35 cellular contexts compared by ENCODE assay signal in genomic region chr6:64602993-64603392, GRCh38.
"Had no signal": no experiment of that assay in that cellular context is flagged by ENCODE, and none has a peak within 500 bp of the region (broad histone marks: within the 10 kb centered on the region; RNA-seq: fewer than 3 reads in every experiment).

No MANE protein-coding gene starts in this region.

- H3K4me3 Mint-ChIP-seq: activated B cell treated with CpG ODN at 0.5 μM for 24 hours; activated CD4-positive, alpha-beta memory T cell treated with anti-CD3 and anti-CD28 coated beads for 36 hours; activated CD4-positive, alpha-beta T cell treated with anti-CD3 and anti-CD28 coated beads, Interleukin-2, amount 10 ng/mL, durations not matched to agents 7 days and 5 days; activated CD8-positive, alpha-beta T cell treated with anti-CD3 and anti-CD28 coated beads for 36 hours; activated naive CD4-positive, alpha-beta T cell treated with anti-CD3 and anti-CD28 coated beads for 36 hours; activated naive CD8-positive, alpha-beta T cell treated with anti-CD3 and anti-CD28 coated beads for 36 hours; activated T-cell treated with anti-CD3 and anti-CD28 coated beads, Interleukin-2, amount 50 U/mL, for 4 hours; activated T-cell treated with anti-CD3 and anti-CD28 coated beads, Interleukin-2, amount 50 U/mL, for 72 hours; activated T-helper 1 cell treated with anti-CD3 and anti-CD28 coated beads, Interleukin-12 subunit alpha, Interleukin-12 subunit beta, Interleukin-2, Interleukin-4 antibody, amounts not matched to agents 30 ng/mL and 10 ng/mL and 1 ng/mL, durations not matched to agents 14 hours and 24 hours and 36 hours; activated T-helper 17 cell treated with anti-CD3 and anti-CD28 coated beads, Interleukin-2, amount 50 U/mL, for 72 hours; T-helper 1 cell treated with Interleukin-12 subunit alpha and Interleukin-12 subunit beta and Interleukin-4 antibody, amounts not matched to agents 30 μg/mL and 1 μg/mL, for 36 hours; T-helper 2 cell treated with Interferon-gamma antibody and Interleukin-4, amounts not matched to agents 5 μg/mL and 100 μg/mL, for 36 hours had no signal

- FAIRE-seq: astrocyte, colon, TTC549 had no signal

- H3K4me3 ChIP-seq: adrenal gland, body of pancreas, breast epithelium had no signal

- H3K36me3 ChIP-seq: adrenal gland, brain microvascular endothelial cell, breast epithelium had no signal

- DNase-seq: activated B cell treated with CpG ODN at 0.5 μM for 24 hours; activated CD4-positive, alpha-beta memory T cell treated with anti-CD3 and anti-CD28 coated beads for 36 hours; activated CD4-positive, alpha-beta T cell treated with anti-CD3 and anti-CD28 coated beads for 48 hours; activated CD4-positive, alpha-beta T cell treated with anti-CD3 and anti-CD28 coated beads, Interleukin-2, amount 10 ng/mL, durations not matched to agents 7 days and 5 days; activated CD4-positive, CD25-positive, alpha-beta regulatory T cell treated with anti-CD3 and anti-CD28 coated beads, Interleukin-2, amount 50 U/mL, for 72 hours; activated CD8-positive, alpha-beta memory T cell treated with anti-CD3 and anti-CD28 coated beads, Interleukin-2, amount 50 U/mL, for 4 hours; activated CD8-positive, alpha-beta T cell treated with anti-CD3 and anti-CD28 coated beads for 36 hours; activated effector memory CD4-positive, alpha-beta T cell treated with anti-CD3 and anti-CD28 coated beads, Interleukin-2, amount 50 U/mL, for 16 hours; activated gamma-delta T cell treated with Interleukin-2 at 50 U/mL for 16 hours; activated naive CD4-positive, alpha-beta T cell; activated naive CD4-positive, alpha-beta T cell treated with anti-CD3 and anti-CD28 coated beads for 36 hours; activated naive CD4-positive, alpha-beta T cell treated with anti-CD3 and anti-CD28 coated beads, Interleukin-2, amount 50 U/mL, for 16 hours; activated naive CD8-positive, alpha-beta T cell treated with anti-CD3 and anti-CD28 coated beads for 36 hours; activated T-cell treated with anti-CD3 and anti-CD28 coated beads for 4 hours; activated T-cell treated with anti-CD3 and anti-CD28 coated beads, Interleukin-2, amount 50 U/mL, for 1 hour; activated T-cell treated with anti-CD3 and anti-CD28 coated beads, Interleukin-2, amount 50 U/mL, for 4 hours; activated T-cell treated with anti-CD3 and anti-CD28 coated beads, Interleukin-2, amount 50 U/mL, for 72 hours; adrenal gland; amniotic stem cell; aorta; body of pancreas; brain microvascular endothelial cell; central memory CD4-positive, alpha-beta T cell; T-helper 2 cell; T-helper 9 cell had no signal

- H3K4me1 Mint-ChIP-seq: activated B cell treated with CpG ODN at 0.5 μM for 24 hours; activated CD4-positive, alpha-beta T cell treated with anti-CD3 and anti-CD28 coated beads, Interleukin-2, amount 10 ng/mL, durations not matched to agents 7 days and 5 days; activated naive CD8-positive, alpha-beta T cell treated with anti-CD3 and anti-CD28 coated beads for 36 hours; activated T-helper 17 cell treated with anti-CD3 and anti-CD28 coated beads, Interleukin-2, amount 50 U/mL, for 72 hours had no signal

- H3K27me3 Mint-ChIP-seq: activated B cell treated with CpG ODN at 0.5 μM for 24 hours; activated CD4-positive, alpha-beta memory T cell treated with anti-CD3 and anti-CD28 coated beads for 36 hours; activated CD4-positive, alpha-beta T cell treated with anti-CD3 and anti-CD28 coated beads, Interleukin-2, amount 10 ng/mL, durations not matched to agents 7 days and 5 days; activated CD8-positive, alpha-beta T cell treated with anti-CD3 and anti-CD28 coated beads for 36 hours; activated naive CD8-positive, alpha-beta T cell treated with anti-CD3 and anti-CD28 coated beads for 36 hours; activated T-helper 17 cell treated with anti-CD3 and anti-CD28 coated beads, Interleukin-2, amount 50 U/mL, for 72 hours had no signal

- H3K9me3 ChIP-seq: adrenal gland, body of pancreas, breast epithelium had no signal

- H3K27ac ChIP-seq: adrenal gland, body of pancreas, brain microvascular endothelial cell, breast epithelium, VCaP had no signal

- H3K36me3 Mint-ChIP-seq: activated CD4-positive, alpha-beta memory T cell treated with anti-CD3 and anti-CD28 coated beads for 36 hours; activated naive CD8-positive, alpha-beta T cell treated with anti-CD3 and anti-CD28 coated beads for 36 hours had no signal

- H3K4me1 ChIP-seq: adrenal gland, body of pancreas, breast epithelium had no signal

- H3K27me3 ChIP-seq: adrenal gland, body of pancreas, brain microvascular endothelial cell, breast epithelium had no signal

- H3K27ac Mint-ChIP-seq: activated B cell treated with CpG ODN at 0.5 μM for 24 hours; activated CD4-positive, alpha-beta memory T cell treated with anti-CD3 and anti-CD28 coated beads for 36 hours; activated CD4-positive, alpha-beta T cell treated with anti-CD3 and anti-CD28 coated beads, Interleukin-2, amount 10 ng/mL, durations not matched to agents 7 days and 5 days; activated CD8-positive, alpha-beta T cell treated with anti-CD3 and anti-CD28 coated beads for 36 hours; activated naive CD4-positive, alpha-beta T cell treated with anti-CD3 and anti-CD28 coated beads for 36 hours; activated naive CD4-positive, alpha-beta T cell treated with anti-CD3 and anti-CD28 coated beads, Interleukin-2, amount 50 U/mL, for 72 hours; activated naive CD8-positive, alpha-beta T cell treated with anti-CD3 and anti-CD28 coated beads for 36 hours; activated T-cell treated with anti-CD3 and anti-CD28 coated beads, Interleukin-2, amount 50 U/mL, for 72 hours; activated T-helper 1 cell treated with anti-CD3 and anti-CD28 coated beads, Interleukin-12 subunit alpha, Interleukin-12 subunit beta, Interleukin-2, Interleukin-4 antibody, amounts not matched to agents 30 ng/mL and 10 ng/mL and 1 ng/mL, durations not matched to agents 14 hours and 24 hours and 36 hours; activated T-helper 17 cell treated with anti-CD3 and anti-CD28 coated beads, Interleukin-2, amount 50 U/mL, for 72 hours; T-helper 1 cell treated with Interleukin-12 subunit alpha and Interleukin-12 subunit beta and Interleukin-4 antibody, amounts not matched to agents 30 μg/mL and 1 μg/mL, for 36 hours; T-helper 2 cell treated with Interferon-gamma antibody and Interleukin-4, amounts not matched to agents 5 μg/mL and 100 μg/mL, for 36 hours had no signal

- ATAC-seq: activated CD8-positive, alpha-beta T cell treated with anti-CD3 and anti-CD28 coated beads for 36 hours; activated naive CD4-positive, alpha-beta T cell treated with anti-CD3 and anti-CD28 coated beads, Interleukin-2, amount 50 U/mL, for 72 hours; activated T-cell treated with anti-CD3 and anti-CD28 coated beads, Interleukin-2, amount 50 U/mL, for 4 hours; activated T-cell treated with anti-CD3 and anti-CD28 coated beads, Interleukin-2, amount 50 U/mL, for 72 hours; activated T-helper 17 cell treated with anti-CD3 and anti-CD28 coated beads, Interleukin-2, amount 50 U/mL, for 72 hours; body of pancreas had no signal
